8 cellular contexts compared by ENCODE assay signal in the genomic region with DNA sequence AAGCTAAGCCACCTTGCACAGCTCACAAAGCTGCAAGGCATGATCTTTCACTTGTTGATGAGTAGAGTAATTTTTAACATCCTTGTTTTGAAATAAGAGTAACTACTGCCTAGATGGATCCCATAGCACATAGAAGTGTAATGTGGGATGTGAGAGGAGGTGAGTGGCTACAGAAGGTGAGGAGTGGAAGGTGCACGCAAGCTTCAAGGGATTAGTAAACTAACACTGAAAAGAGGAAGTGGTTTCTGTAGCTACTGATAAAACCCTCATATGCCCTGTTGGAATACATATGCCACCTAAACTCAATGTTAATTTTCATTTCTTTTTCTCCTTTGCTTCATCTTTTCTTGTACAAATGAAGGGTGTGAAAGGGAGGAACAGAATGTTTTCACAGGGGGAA. TPM values are rescaled to one million over a fixed set of nuclear protein-coding genes. Genes with fewer than 3 reads are reported as not detected.
DNase-seq lines count a peak whose midpoint lies in the region; ATAC-seq and TF ChIP-seq lines count a peak whose summit lies in the region.

No MANE protein-coding gene starts in this region.

- TF ChIP-seq POLR2A in GM18505 (IDR thresholded peaks at IDR 0.05; ENCODE audit: borderline replicate concordance, extremely low read depth, insufficient read depth, insufficient read length): no peak

- intact Hi-C loops in activated T-helper 1 cell treated with anti-CD3 and anti-CD28 coated beads, Interleukin-12 subunit alpha, Interleukin-12 subunit beta, Interleukin-2, Interleukin-4 antibody, amounts not matched to agents 30 ng/mL and 10 ng/mL and 1 ng/mL, durations not matched to agents 14 hours and 24 hours and 36 hours (cut with micrococcal nuclease): loop anchor here (10.0 kb wide), 3 partner anchors 485 to 1835 kb away; a partner anchor contains a TSS

- H3K27ac Mint-ChIP-seq in activated T-helper 1 cell treated with anti-CD3 and anti-CD28 coated beads, Interleukin-12 subunit alpha, Interleukin-12 subunit beta, Interleukin-2, Interleukin-4 antibody, amounts not matched to agents 30 ng/mL and 10 ng/mL and 1 ng/mL, durations not matched to agents 14 hours and 24 hours and 36 hours: peak overlapping the region; percentile 27

- H3K9me3 Mint-ChIP-seq in activated T-helper 1 cell treated with anti-CD3 and anti-CD28 coated beads, Interleukin-12 subunit alpha, Interleukin-12 subunit beta, Interleukin-2, Interleukin-4 antibody, amounts not matched to agents 30 ng/mL and 10 ng/mL and 1 ng/mL, durations not matched to agents 14 hours and 24 hours and 36 hours: no peaks in the 10 kb centered on the region

- H3K4me1 Mint-ChIP-seq in activated T-helper 1 cell treated with anti-CD3 and anti-CD28 coated beads, Interleukin-12 subunit alpha, Interleukin-12 subunit beta, Interleukin-2, Interleukin-4 antibody, amounts not matched to agents 30 ng/mL and 10 ng/mL and 1 ng/mL, durations not matched to agents 14 hours and 24 hours and 36 hours (ENCODE audit: low read depth): peaks cover 53% of the 10 kb centered on the region

- ATAC-seq in GM18505 (IDR thresholded peaks at IDR 0.05; ENCODE audit: unreplicated experiment): peak; percentile 62
- peak; percentile 62 for ATAC-seq in GM21423 (IDR thresholded peaks at IDR 0.05; ENCODE audit: unreplicated experiment)
- peak; percentile 60 for ATAC-seq in HG03442 (IDR thresholded peaks at IDR 0.05; ENCODE audit: unreplicated experiment)

- no peaks in the 10 kb centered on the region for H3K27me3 Mint-ChIP-seq in activated T-helper 1 cell treated with anti-CD3 and anti-CD28 coated beads, Interleukin-12 subunit alpha, Interleukin-12 subunit beta, Interleukin-2, Interleukin-4 antibody, amounts not matched to agents 30 ng/mL and 10 ng/mL and 1 ng/mL, durations not matched to agents 14 hours and 24 hours and 36 hours (ENCODE audit: insufficient read depth)

- H3K4me3 Mint-ChIP-seq in activated T-helper 1 cell treated with anti-CD3 and anti-CD28 coated beads, Interleukin-12 subunit alpha, Interleukin-12 subunit beta, Interleukin-2, Interleukin-4 antibody, amounts not matched to agents 30 ng/mL and 10 ng/mL and 1 ng/mL, durations not matched to agents 14 hours and 24 hours and 36 hours: peak overlapping the region; percentile 13

- H3K36me3 Mint-ChIP-seq in activated T-helper 1 cell treated with anti-CD3 and anti-CD28 coated beads, Interleukin-12 subunit alpha, Interleukin-12 subunit beta, Interleukin-2, Interleukin-4 antibody, amounts not matched to agents 30 ng/mL and 10 ng/mL and 1 ng/mL, durations not matched to agents 14 hours and 24 hours and 36 hours (ENCODE audit: low read depth): peaks cover 3% of the 10 kb centered on the region

- DNase-seq in activated T-helper 1 cell treated with anti-CD3 and anti-CD28 coated beads, Interleukin-12 subunit alpha, Interleukin-12 subunit beta, Interleukin-2, Interleukin-4 antibody, amounts not matched to agents 30 ng/mL and 10 ng/mL and 1 ng/mL, durations not matched to agents 14 hours and 24 hours and 36 hours (ENCODE audit: low spot score): no peak
- DNase-seq in NCI-H446 (lab: John Stamatoyannopoulos, UW) (no peak), hypothalamus (lab: John Stamatoyannopoulos, UW) (no peak), foreskin melanocyte (no peak), mucosa of gallbladder (ENCODE audit: low spot score) (no peak)

RNA-seq across cellular contexts. Expression of a gene that starts 22.0 kb away (rescaled TPM):
- total RNA-seq in activated T-helper 1 cell treated with anti-CD3 and anti-CD28 coated beads, Interleukin-12 subunit alpha, Interleukin-12 subunit beta, Interleukin-2, Interleukin-4 antibody, amounts not matched to agents 30 ng/mL and 10 ng/mL and 1 ng/mL, durations not matched to agents 14 hours and 24 hours and 36 hours: 99.4 and 99.6 TPM in 2 replicates
- 149 TPM for total RNA-seq in mucosa of gallbladder
